ENCODE assay signal across 1 cellular context in the genomic region with DNA sequence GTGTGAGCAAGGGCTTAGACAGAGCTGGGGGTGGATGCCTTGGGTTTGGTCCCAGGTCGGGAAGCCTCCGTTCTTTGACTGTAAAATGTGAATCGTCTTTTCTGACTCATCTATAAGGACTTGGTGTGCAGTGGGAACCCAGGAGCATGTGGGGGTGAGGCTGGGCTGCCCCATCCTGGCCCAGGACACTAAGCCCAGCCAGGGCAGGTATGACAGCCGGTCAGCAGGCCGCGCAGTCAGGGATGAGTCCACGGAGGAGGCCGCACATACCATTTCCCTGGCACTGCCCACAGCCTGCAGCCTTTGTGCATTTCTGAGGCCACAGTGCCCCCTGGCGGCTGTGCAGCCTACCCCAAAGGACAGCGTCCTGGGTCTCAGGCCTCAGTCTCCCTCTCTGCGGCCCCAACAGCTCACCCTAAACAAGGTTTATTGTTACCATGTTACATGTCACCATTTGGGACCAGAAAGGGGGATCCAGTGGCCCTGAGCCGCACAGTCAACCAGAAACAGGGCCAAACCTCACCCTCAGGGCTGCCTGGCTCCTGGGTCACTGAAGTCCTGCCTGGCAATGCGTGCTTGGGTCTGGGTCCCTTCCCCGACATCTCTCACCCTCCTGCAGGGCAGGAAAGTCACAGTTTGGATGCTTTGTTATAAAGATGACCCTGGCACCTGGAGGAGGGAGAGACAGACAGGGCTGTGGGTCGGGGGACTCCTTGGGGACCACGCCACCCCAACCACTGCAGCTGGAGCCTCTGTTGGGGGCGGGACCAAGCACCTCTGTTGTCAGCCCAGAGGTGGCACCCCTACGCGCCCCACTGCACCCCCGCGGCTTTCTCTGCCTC.
TF ChIP-seq lines count a peak whose summit lies in the region.

No MANE protein-coding gene starts in this region.

TF ChIP-seq in K562, 482 proteins besides CTCF, POLR2A, EP300 and RAD21 (continued from another document and continues in another):
- TF ChIP-seq ESRRB (CRISPR knock-in tag; IDR thresholded peaks at IDR 0.05; ENCODE audit: borderline replicate concordance): no peak
- TF ChIP-seq STAT5B (CRISPR knock-in tag; IDR thresholded peaks at IDR 0.05): no peak
- no peak for TF ChIP-seq IFI16 (CRISPR knock-in tag; IDR thresholded peaks at IDR 0.05)
- TF ChIP-seq CBX8 (IDR thresholded peaks at IDR 0.05; ENCODE audit: borderline replicate concordance, extremely low read depth, low read depth, low read length, poor library complexity, severe bottlenecking): no peak
- TF ChIP-seq TAF9B (IDR thresholded peaks at IDR 0.05; ENCODE audit: partially characterized antibody): no peak
- peak in 1 of 2 experiments; percentile 30; a peak in 1 of 4 replicates for TF ChIP-seq MAZ (CRISPR knock-in tag; conservative IDR thresholded peaks at IDR 0.05 in 1 of 2, IDR thresholded peaks at IDR 0.05 in 1 of 2)
- no peak for TF ChIP-seq RHOXF2B (CRISPR knock-in tag; conservative IDR thresholded peaks at IDR 0.05)
- TF ChIP-seq FOS (IDR thresholded peaks at IDR 0.05; ENCODE audit: extremely low read depth, insufficient read length): no peak
- TF ChIP-seq CHD1 (IDR thresholded peaks at IDR 0.05; ENCODE audit: low read length): no peak
- TF ChIP-seq SLC30A9 (CRISPR knock-in tag; IDR thresholded peaks at IDR 0.05): no peak
- TF ChIP-seq ERF (CRISPR knock-in tag; IDR thresholded peaks at IDR 0.05): no peak
- TF ChIP-seq THRAP3 (IDR thresholded peaks at IDR 0.05; ENCODE audit: borderline replicate concordance): no peak
- TF ChIP-seq CSDE1 (IDR thresholded peaks at IDR 0.05): no peak
- TF ChIP-seq ZNF551 (CRISPR knock-in tag; IDR thresholded peaks at IDR 0.05): no peak
- TF ChIP-seq ZNF41 (CRISPR knock-in tag; conservative IDR thresholded peaks at IDR 0.05): no peak
- TF ChIP-seq, protein P1, sequence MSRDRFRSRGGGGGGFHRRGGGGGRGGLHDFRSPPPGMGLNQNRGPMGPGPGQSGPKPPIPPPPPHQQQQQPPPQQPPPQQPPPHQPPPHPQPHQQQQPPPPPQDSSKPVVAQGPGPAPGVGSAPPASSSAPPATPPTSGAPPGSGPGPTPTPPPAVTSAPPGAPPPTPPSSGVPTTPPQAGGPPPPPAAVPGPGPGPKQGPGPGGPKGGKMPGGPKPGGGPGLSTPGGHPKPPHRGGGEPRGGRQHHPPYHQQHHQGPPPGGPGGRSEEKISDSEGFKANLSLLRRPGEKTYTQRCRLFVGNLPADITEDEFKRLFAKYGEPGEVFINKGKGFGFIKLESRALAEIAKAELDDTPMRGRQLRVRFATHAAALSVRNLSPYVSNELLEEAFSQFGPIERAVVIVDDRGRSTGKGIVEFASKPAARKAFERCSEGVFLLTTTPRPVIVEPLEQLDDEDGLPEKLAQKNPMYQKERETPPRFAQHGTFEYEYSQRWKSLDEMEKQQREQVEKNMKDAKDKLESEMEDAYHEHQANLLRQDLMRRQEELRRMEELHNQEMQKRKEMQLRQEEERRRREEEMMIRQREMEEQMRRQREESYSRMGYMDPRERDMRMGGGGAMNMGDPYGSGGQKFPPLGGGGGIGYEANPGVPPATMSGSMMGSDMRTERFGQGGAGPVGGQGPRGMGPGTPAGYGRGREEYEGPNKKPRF (IDR thresholded peaks at IDR 0.05; ENCODE audit: low read depth, low read length): no peak
- TF ChIP-seq, protein P2, sequence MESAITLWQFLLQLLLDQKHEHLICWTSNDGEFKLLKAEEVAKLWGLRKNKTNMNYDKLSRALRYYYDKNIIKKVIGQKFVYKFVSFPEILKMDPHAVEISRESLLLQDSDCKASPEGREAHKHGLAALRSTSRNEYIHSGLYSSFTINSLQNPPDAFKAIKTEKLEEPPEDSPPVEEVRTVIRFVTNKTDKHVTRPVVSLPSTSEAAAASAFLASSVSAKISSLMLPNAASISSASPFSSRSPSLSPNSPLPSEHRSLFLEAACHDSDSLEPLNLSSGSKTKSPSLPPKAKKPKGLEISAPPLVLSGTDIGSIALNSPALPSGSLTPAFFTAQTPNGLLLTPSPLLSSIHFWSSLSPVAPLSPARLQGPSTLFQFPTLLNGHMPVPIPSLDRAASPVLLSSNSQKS (CRISPR knock-in tag; IDR thresholded peaks at IDR 0.05): no peak
- no peak for TF ChIP-seq SMARCC2 (IDR thresholded peaks at IDR 0.05; ENCODE audit: low read depth)
- no peak for TF ChIP-seq ZNF174 (CRISPR knock-in tag; IDR thresholded peaks at IDR 0.05)
- TF ChIP-seq ZNF766 (CRISPR knock-in tag; conservative IDR thresholded peaks at IDR 0.05): no peak
- TF ChIP-seq, protein P3, sequence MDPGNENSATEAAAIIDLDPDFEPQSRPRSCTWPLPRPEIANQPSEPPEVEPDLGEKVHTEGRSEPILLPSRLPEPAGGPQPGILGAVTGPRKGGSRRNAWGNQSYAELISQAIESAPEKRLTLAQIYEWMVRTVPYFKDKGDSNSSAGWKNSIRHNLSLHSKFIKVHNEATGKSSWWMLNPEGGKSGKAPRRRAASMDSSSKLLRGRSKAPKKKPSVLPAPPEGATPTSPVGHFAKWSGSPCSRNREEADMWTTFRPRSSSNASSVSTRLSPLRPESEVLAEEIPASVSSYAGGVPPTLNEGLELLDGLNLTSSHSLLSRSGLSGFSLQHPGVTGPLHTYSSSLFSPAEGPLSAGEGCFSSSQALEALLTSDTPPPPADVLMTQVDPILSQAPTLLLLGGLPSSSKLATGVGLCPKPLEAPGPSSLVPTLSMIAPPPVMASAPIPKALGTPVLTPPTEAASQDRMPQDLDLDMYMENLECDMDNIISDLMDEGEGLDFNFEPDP (CRISPR knock-in tag; IDR thresholded peaks at IDR 0.05): no peak
- TF ChIP-seq ZNF431 (CRISPR knock-in tag; IDR thresholded peaks at IDR 0.05): no peak
- TF ChIP-seq, protein P4, sequence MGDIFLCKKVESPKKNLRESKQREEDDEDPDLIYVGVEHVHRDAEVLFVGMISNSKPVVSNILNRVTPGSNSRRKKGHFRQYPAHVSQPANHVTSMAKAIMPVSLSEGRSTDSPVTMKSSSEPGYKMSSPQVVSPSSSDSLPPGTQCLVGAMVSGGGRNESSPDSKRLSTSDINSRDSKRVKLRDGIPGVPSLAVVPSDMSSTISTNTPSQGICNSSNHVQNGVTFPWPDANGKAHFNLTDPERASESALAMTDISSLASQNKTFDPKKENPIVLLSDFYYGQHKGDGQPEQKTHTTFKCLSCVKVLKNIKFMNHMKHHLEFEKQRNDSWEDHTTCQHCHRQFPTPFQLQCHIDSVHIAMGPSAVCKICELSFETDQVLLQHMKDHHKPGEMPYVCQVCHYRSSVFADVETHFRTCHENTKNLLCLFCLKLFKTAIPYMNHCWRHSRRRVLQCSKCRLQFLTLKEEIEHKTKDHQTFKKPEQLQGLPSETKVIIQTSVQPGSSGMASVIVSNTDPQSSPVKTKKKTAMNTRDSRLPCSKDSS (IDR thresholded peaks at IDR 0.05; ENCODE audit: low read depth, partially characterized antibody): no peak
- no peak for TF ChIP-seq KLF1 (tag; IDR thresholded peaks at IDR 0.05)
- TF ChIP-seq CBFB (CRISPR knock-in tag; IDR thresholded peaks at IDR 0.05): no peak
- no peak for TF ChIP-seq CEBPG (CRISPR knock-in tag; IDR thresholded peaks at IDR 0.05)
- no peak for TF ChIP-seq CEBPG (tag; conservative IDR thresholded peaks at IDR 0.05 in 1 of 2, IDR thresholded peaks at IDR 0.05 in 1 of 2)
- TF ChIP-seq ATF7 (IDR thresholded peaks at IDR 0.05): peak; percentile 42; the same call in 1 of the 2 replicates
- TF ChIP-seq, protein P5, sequence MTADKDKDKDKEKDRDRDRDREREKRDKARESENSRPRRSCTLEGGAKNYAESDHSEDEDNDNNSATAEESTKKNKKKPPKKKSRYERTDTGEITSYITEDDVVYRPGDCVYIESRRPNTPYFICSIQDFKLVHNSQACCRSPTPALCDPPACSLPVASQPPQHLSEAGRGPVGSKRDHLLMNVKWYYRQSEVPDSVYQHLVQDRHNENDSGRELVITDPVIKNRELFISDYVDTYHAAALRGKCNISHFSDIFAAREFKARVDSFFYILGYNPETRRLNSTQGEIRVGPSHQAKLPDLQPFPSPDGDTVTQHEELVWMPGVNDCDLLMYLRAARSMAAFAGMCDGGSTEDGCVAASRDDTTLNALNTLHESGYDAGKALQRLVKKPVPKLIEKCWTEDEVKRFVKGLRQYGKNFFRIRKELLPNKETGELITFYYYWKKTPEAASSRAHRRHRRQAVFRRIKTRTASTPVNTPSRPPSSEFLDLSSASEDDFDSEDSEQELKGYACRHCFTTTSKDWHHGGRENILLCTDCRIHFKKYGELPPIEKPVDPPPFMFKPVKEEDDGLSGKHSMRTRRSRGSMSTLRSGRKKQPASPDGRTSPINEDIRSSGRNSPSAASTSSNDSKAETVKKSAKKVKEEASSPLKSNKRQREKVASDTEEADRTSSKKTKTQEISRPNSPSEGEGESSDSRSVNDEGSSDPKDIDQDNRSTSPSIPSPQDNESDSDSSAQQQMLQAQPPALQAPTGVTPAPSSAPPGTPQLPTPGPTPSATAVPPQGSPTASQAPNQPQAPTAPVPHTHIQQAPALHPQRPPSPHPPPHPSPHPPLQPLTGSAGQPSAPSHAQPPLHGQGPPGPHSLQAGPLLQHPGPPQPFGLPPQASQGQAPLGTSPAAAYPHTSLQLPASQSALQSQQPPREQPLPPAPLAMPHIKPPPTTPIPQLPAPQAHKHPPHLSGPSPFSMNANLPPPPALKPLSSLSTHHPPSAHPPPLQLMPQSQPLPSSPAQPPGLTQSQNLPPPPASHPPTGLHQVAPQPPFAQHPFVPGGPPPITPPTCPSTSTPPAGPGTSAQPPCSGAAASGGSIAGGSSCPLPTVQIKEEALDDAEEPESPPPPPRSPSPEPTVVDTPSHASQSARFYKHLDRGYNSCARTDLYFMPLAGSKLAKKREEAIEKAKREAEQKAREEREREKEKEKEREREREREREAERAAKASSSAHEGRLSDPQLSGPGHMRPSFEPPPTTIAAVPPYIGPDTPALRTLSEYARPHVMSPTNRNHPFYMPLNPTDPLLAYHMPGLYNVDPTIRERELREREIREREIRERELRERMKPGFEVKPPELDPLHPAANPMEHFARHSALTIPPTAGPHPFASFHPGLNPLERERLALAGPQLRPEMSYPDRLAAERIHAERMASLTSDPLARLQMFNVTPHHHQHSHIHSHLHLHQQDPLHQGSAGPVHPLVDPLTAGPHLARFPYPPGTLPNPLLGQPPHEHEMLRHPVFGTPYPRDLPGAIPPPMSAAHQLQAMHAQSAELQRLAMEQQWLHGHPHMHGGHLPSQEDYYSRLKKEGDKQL (CRISPR knock-in tag; IDR thresholded peaks at IDR 0.05; ENCODE audit: borderline replicate concordance): 0 out of 2 replicates have a peak, but pooled peaks have one; percentile 58
- TF ChIP-seq, protein P6, sequence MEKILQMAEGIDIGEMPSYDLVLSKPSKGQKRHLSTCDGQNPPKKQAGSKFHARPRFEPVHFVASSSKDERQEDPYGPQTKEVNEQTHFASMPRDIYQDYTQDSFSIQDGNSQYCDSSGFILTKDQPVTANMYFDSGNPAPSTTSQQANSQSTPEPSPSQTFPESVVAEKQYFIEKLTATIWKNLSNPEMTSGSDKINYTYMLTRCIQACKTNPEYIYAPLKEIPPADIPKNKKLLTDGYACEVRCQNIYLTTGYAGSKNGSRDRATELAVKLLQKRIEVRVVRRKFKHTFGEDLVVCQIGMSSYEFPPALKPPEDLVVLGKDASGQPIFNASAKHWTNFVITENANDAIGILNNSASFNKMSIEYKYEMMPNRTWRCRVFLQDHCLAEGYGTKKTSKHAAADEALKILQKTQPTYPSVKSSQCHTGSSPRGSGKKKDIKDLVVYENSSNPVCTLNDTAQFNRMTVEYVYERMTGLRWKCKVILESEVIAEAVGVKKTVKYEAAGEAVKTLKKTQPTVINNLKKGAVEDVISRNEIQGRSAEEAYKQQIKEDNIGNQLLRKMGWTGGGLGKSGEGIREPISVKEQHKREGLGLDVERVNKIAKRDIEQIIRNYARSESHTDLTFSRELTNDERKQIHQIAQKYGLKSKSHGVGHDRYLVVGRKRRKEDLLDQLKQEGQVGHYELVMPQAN (IDR thresholded peaks at IDR 0.05; ENCODE audit: borderline replicate concordance): no peak
- no peak for TF ChIP-seq E2F3 (CRISPR knock-in tag; IDR thresholded peaks at IDR 0.05)
- TF ChIP-seq ZNF134 (CRISPR knock-in tag; conservative IDR thresholded peaks at IDR 0.05): no peak
- no peak for TF ChIP-seq MCM5 (IDR thresholded peaks at IDR 0.05; ENCODE audit: low read depth)
- TF ChIP-seq, protein P7, sequence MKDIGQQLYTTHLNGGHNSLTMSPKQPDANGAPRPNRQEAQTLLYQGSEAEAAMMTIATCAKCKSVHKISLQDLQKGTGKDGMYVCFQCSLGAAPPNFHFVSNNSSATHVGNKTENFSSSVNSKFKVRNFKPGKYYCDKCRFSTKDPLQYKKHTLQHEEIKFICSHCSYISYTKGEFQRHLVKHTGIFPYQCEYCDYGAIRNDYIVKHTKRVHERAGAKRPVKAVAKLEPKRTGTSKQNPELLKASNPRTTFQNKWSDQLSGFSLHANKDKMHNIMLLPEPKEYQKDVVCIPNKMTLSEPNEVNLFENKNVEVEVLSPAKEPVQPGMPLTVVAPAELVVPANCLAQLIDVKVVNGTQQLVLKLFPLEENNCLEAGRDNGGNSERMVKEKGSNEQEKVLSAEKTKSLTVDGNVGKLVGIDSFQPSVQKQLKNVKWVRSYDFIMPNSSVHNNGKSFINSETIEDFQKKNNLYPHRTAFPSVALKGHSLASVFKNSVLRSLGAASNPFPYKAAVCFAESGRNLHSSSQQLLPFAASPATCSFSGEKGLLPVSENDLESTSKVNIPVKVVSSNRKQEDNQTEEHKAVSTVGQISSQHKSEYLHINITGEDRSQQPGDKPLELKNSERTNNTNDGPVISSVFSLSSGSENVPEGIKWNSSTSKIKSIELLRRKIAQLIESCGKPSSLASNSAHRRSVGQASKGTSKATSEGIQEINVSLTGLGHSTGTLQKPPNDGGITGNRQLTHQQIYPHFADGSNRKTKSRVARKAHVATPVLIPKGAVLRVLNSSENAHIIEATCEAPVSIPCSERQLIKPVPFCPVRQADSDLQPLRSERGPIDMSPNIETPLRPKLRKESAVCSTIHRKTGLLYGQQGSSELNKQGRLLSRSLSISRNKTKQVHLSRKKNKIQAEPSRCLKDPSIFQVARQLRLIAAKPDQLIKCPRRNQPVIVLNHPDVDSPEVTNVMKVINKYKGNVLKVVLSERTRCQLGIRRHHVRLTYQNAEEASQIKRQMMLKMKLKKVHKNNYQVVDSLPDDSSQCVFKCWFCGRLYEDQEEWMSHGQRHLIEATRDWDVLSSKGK (CRISPR knock-in tag; IDR thresholded peaks at IDR 0.05): no peak
- TF ChIP-seq TGIF2 (CRISPR knock-in tag; IDR thresholded peaks at IDR 0.05): no peak
- peak; percentile 19; the same call in 1 of the 2 replicates for TF ChIP-seq L3MBTL2 (IDR thresholded peaks at IDR 0.05)
- 0 out of 2 replicates have a peak, but pooled peaks have one; percentile 59 for TF ChIP-seq LCOR (CRISPR knock-in tag; IDR thresholded peaks at IDR 0.05)
- TF ChIP-seq ZNF77 (CRISPR knock-in tag; IDR thresholded peaks at IDR 0.05): no peak
- TF ChIP-seq SMAD1 (IDR thresholded peaks at IDR 0.05; ENCODE audit: low read depth, low read length, partially characterized antibody): no peak
- TF ChIP-seq, protein P8, sequence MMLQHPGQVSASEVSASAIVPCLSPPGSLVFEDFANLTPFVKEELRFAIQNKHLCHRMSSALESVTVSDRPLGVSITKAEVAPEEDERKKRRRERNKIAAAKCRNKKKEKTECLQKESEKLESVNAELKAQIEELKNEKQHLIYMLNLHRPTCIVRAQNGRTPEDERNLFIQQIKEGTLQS (IDR thresholded peaks at IDR 0.05): no peak
- TF ChIP-seq, protein P8 (CRISPR knock-in tag; conservative IDR thresholded peaks at IDR 0.05): no peak
- no peak for TF ChIP-seq DPF2 (IDR thresholded peaks at IDR 0.05)
